Comparison of ENCODE assay signal across 10 cellular contexts in genomic region chr7:40221836-40222235, GRCh38.
A peak's percentile ranks its signal among the peaks of the same experiment; 100 is the strongest.
DNase-seq lines count a peak whose midpoint lies in the region; ATAC-seq and TF ChIP-seq lines count a peak whose summit lies in the region.
"Had no signal": no experiment of that assay in that cellular context is flagged by ENCODE, and none has a peak within 500 bp of the region (broad histone marks: within the 10 kb centered on the region; RNA-seq: fewer than 3 reads in every experiment).

No MANE protein-coding gene starts in this region.

- DNase-seq in AG08395 (ENCODE audit: low spot score) (peak; percentile 90), MG63 (peak; percentile 46), dedifferentiated amniotic fluid mesenchymal stem cell (ENCODE audit: extremely low spot score) (peak; percentile 87), mesendoderm (no peak), NCI-H2171 treated with DMSO at 0.1 percent for 48 hours (lab: John Stamatoyannopoulos, UW) (no peak), left ventricle myocardium superior (no peak), mesothelial cell of epicardium (ENCODE audit: low spot score in 2 of 2, unreplicated experiment in 2 of 2) (no peak)
- no peak for DNase-seq in stimulated activated naive CD4-positive, alpha-beta T cell (lab: John Stamatoyannopoulos, UW)
- DNase-seq: uterus had no signal

- H2BK5ac ChIP-seq in mesendoderm (ENCODE audit: low read length): no peak overlapping the region

- intact Hi-C loops in left ventricle myocardium superior (cut with micrococcal nuclease): no loop called here

- H3K4me1 Mint-ChIP-seq in mesothelial cell of epicardium: peaks cover 27% of the 10 kb centered on the region

- WGBS in mesendoderm (ENCODE audit: extremely low coverage, insufficient coverage, low lambda C conversion rate): no CpG with 5 or more reads among the region's 2 CpGs

- H3K23ac ChIP-seq in mesendoderm (ENCODE audit: low read length): no peak overlapping the region

- no peak overlapping the region for H3K4me2 ChIP-seq in mesendoderm (ENCODE audit: low read length)

- no peak overlapping the region for H4K5ac ChIP-seq in mesendoderm (ENCODE audit: low read length)

- no peaks in the 10 kb centered on the region for H3K36me3 ChIP-seq in MG63
- no peaks in the 10 kb centered on the region for H3K36me3 ChIP-seq in mesendoderm (ENCODE audit: control insufficient read depth, insufficient read depth, low read length)
- H3K36me3 ChIP-seq: neutrophil, uterus had no signal

- H3K27me3 ChIP-seq in MG63: no peaks in the 10 kb centered on the region
- H3K27me3 ChIP-seq in mesendoderm (ENCODE audit: insufficient read depth, low read length, poor library complexity): no peaks in the 10 kb centered on the region
- H3K27me3 ChIP-seq: neutrophil, uterus had no signal

- no peak overlapping the region for H2BK120ac ChIP-seq in mesendoderm (ENCODE audit: low read depth, low read length)

- H2AK5ac ChIP-seq in mesendoderm (ENCODE audit: low read length): no peak overlapping the region

- H3K79me1 ChIP-seq in mesendoderm (ENCODE audit: low read length): no peaks in the 10 kb centered on the region

- no peak for ATAC-seq in left ventricle myocardium superior

- H3K9me3 Mint-ChIP-seq in mesothelial cell of epicardium: no peaks in the 10 kb centered on the region

- peak overlapping the region; percentile 39 for H3K18ac ChIP-seq in mesendoderm (ENCODE audit: low read length)

- H3K4ac ChIP-seq in mesendoderm (ENCODE audit: low read depth, low read length): no peak overlapping the region

- no peak overlapping the region for H2BK15ac ChIP-seq in mesendoderm (replicated peaks; ENCODE audit: low read depth)

- no peak overlapping the region for H3K27ac ChIP-seq in mesendoderm (ENCODE audit: low read depth, low read length)
- H3K27ac ChIP-seq: neutrophil, uterus had no signal

- H3K4me3 Mint-ChIP-seq in mesothelial cell of epicardium: no peak overlapping the region

- no peak overlapping the region for H3K9ac ChIP-seq in mesendoderm (ENCODE audit: low read length)

- peaks cover 10% of the 10 kb centered on the region for H3K36me3 Mint-ChIP-seq in mesothelial cell of epicardium

- no peaks in the 10 kb centered on the region for H3K27me3 Mint-ChIP-seq in mesothelial cell of epicardium (ENCODE audit: low read depth)

- H3K9me3 ChIP-seq in MG63: no peaks in the 10 kb centered on the region
- H3K9me3 ChIP-seq: neutrophil, uterus had no signal

- H3K27ac Mint-ChIP-seq in mesothelial cell of epicardium: no peak overlapping the region

- H3K56ac ChIP-seq in mesendoderm (ENCODE audit: low read length): no peak overlapping the region

- H3K4me3 ChIP-seq in MG63: no peak overlapping the region
- no peak overlapping the region for H3K4me3 ChIP-seq in mesendoderm (ENCODE audit: low read length)
- H3K4me3 ChIP-seq: uterus had no signal

- H3K79me2 ChIP-seq in mesendoderm (ENCODE audit: control insufficient read depth, insufficient read depth, low read length): no peaks in the 10 kb centered on the region

- no peak overlapping the region for H4K8ac ChIP-seq in mesendoderm (ENCODE audit: low read depth, low read length)

- H3K4me1 ChIP-seq in mesendoderm (ENCODE audit: control insufficient read depth, low read depth, low read length): no peaks in the 10 kb centered on the region
- H3K4me1 ChIP-seq: uterus had no signal

- TF ChIP-seq CTCF in mesothelial cell of epicardium (IDR thresholded peaks at IDR 0.05; ENCODE audit: unreplicated experiment): no peak

Comparison
In these comparisons a context has a peak if more than half of its experiments do, and no peak if none do; other contexts are left out.
1. DNase-seq: peak in AG08395 (single experiment), MG63 (single experiment) and dedifferentiated amniotic fluid mesenchymal stem cell (single experiment); none in mesendoderm (single experiment), NCI-H2171 treated with DMSO at 0.1 percent for 48 hours (single experiment), left ventricle myocardium superior (single experiment), stimulated activated naive CD4-positive, alpha-beta T cell (0 of 6) and mesothelial cell of epicardium (0 of 2).